14 cellular contexts compared by ENCODE assay signal in genomic region chr9:96322210-96322609, GRCh38. TPM values are rescaled to one million over a fixed set of nuclear protein-coding genes. Genes with fewer than 3 reads are reported as not detected.
"Had no signal": no experiment of that assay in that cellular context is flagged by ENCODE, and none has a peak within 500 bp of the region (broad histone marks: within the 10 kb centered on the region; RNA-seq: fewer than 3 reads in every experiment).

No MANE protein-coding gene starts in this region.

RNA-seq across cellular contexts. Expression of gene HSD17B3, which starts 20.2 kb away (rescaled TPM):
- total RNA-seq: activated B cell treated with CpG ODN at 0.5 μM for 24 hours; activated CD4-positive, alpha-beta memory T cell treated with anti-CD3 and anti-CD28 coated beads for 36 hours; activated CD4-positive, alpha-beta T cell treated with anti-CD3 and anti-CD28 coated beads, Interleukin-2, amount 10 ng/mL, durations not matched to agents 24 days and 14 days; activated CD8-positive, alpha-beta memory T cell treated with anti-CD3 and anti-CD28 coated beads for 36 hours; activated CD8-positive, alpha-beta T cell treated with anti-CD3 and anti-CD28 coated beads for 36 hours; activated naive CD4-positive, alpha-beta T cell treated with anti-CD3 and anti-CD28 coated beads for 36 hours; activated naive CD4-positive, alpha-beta T cell treated with anti-CD3 and anti-CD28 coated beads, Interleukin-2, amount 50 U/mL, for 72 hours; activated naive CD8-positive, alpha-beta T cell treated with anti-CD3 and anti-CD28 coated beads for 36 hours; activated T-cell treated with anti-CD3 and anti-CD28 coated beads, Interleukin-2, amount 50 U/mL, for 4 hours; activated T-helper 1 cell treated with anti-CD3 and anti-CD28 coated beads, Interleukin-12 subunit alpha, Interleukin-12 subunit beta, Interleukin-2, Interleukin-4 antibody, amounts not matched to agents 30 ng/mL and 10 ng/mL and 1 ng/mL, durations not matched to agents 14 hours and 24 hours and 36 hours; activated T-helper 17 cell treated with anti-CD3 and anti-CD28 coated beads, Interleukin-2, amount 50 U/mL, for 72 hours; astrocyte; cerebellum; T-helper 1 cell treated with Interleukin-12 subunit alpha and Interleukin-12 subunit beta and Interleukin-4 antibody, amounts not matched to agents 30 ng/mL and 1 ng/mL, for 36 hours had no signal
